Comparison of ENCODE assay signal across 9 cellular contexts in the genomic region with DNA sequence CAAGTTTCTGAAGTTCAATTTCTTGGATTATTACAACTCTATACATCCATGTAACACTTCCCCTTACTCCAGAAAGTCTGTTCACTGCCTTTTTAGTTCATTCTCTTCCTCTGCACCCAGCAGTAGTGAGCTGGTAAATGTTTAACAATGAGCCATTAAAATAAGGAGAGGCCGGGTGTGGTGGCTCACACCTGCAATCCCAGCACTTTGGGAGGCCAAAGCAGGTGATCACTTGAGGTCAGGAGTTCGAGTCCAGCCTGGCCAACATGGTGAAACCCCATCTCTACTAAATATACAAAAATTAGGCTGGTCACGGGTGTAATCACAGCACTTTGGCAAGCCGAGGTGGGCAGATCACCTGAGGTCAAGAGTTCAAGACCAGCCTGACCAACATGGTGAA. TPM values are rescaled to one million over a fixed set of nuclear protein-coding genes. Genes with fewer than 3 reads are reported as not detected.
"Had no signal": no experiment of that assay in that cellular context is flagged by ENCODE, and none has a peak within 500 bp of the region (broad histone marks: within the 10 kb centered on the region; RNA-seq: fewer than 3 reads in every experiment).

No MANE protein-coding gene starts in this region.

RNA-seq across cellular contexts. Expression of gene CREB3L3, which starts 26.1 kb away (rescaled TPM):
- total RNA-seq: activated CD4-positive, alpha-beta T cell treated with anti-CD3 and anti-CD28 coated beads for 36 hours; activated naive CD4-positive, alpha-beta T cell treated with anti-CD3 and anti-CD28 coated beads for 36 hours; activated naive CD8-positive, alpha-beta T cell treated with anti-CD3 and anti-CD28 coated beads for 36 hours; aorta; astrocyte; breast epithelium; cardiac septum; T-helper 1 cell treated with Interleukin-12 subunit alpha and Interleukin-12 subunit beta and Interleukin-4 antibody, amounts not matched to agents 30 ng/mL and 1 ng/mL, for 36 hours; WTC11 had no signal
